8 cellular contexts compared by ENCODE assay signal in genomic region chr1:239952348-239953307, GRCh38.
DNase-seq lines count a peak whose midpoint lies in the region; ATAC-seq, FAIRE-seq and TF ChIP-seq lines count a peak whose summit lies in the region.

No MANE protein-coding gene starts in this region.

- H3K27ac ChIP-seq in A549, result no peak overlapping the region
- no peak overlapping the region for H3K27ac ChIP-seq in parathyroid adenoma
- H3K27ac ChIP-seq in esophagus muscularis mucosa (replicated peaks in 1 of 4), result no peak overlapping the region

- H3K4me3 ChIP-seq in A549 (no peak overlapping the region), GM12865 (ENCODE audit: low read depth, low read length) (no peak overlapping the region), cardiac fibroblast (replicated peaks in 1 of 2; ENCODE audit: low read depth in 2 of 2, low read length in 2 of 2) (no peak overlapping the region), parathyroid adenoma (ENCODE audit: low read depth, low read length) (no peak overlapping the region), esophagus muscularis mucosa (no peak overlapping the region)

- H3K27me3 ChIP-seq in parathyroid adenoma (ENCODE audit: control insufficient read depth, insufficient read depth, low read length) (no peaks in the 10 kb centered on the region), esophagus muscularis mucosa (peaks cover 0 to 20% (median 0%) of the 10 kb centered on the region in 4 donors)

- H3K4me1 ChIP-seq in A549 (0 out of 3 replicates have a peak, but pooled peaks cover 3% of the 10 kb centered on the region), parathyroid adenoma (no peaks in the 10 kb centered on the region), esophagus muscularis mucosa (no peaks in the 10 kb centered on the region)

- DNase-seq in A549 (ENCODE audit: low read depth in 1 of 2, low spot score in 1 of 2) (peak; percentile 31 to 33), GM12865 (ENCODE audit: low read depth) (peak; percentile 10), HT1080 (ENCODE audit: low read depth) (peak; percentile 34), cardiac fibroblast (ENCODE audit: low read depth in 2 of 2) (peak in 1 of 2 donors; percentile 23), esophagus muscularis mucosa (ENCODE audit: extremely low spot score) (no peak), T-helper 2 cell (no peak)

- ATAC-seq in A549 (peak; percentile 80 to 91; a peak in 5 of 6 replicates), HG02840 (IDR thresholded peaks at IDR 0.05; ENCODE audit: low FRiP score, unreplicated experiment) (no peak)

- no peak overlapping the region for H3K4me2 ChIP-seq in A549
- no peak overlapping the region for H3K4me2 ChIP-seq in parathyroid adenoma (ENCODE audit: low read length)

- H3K79me2 ChIP-seq in parathyroid adenoma, result no peaks in the 10 kb centered on the region

- TF ChIP-seq EP300 in A549 (IDR thresholded peaks at IDR 0.05), result no peak
- no peak for TF ChIP-seq EP300 in esophagus muscularis mucosa (IDR thresholded peaks at IDR 0.05)

- no peak overlapping the region for H3K9ac ChIP-seq in parathyroid adenoma

- TF ChIP-seq POLR2A in A549 (IDR thresholded peaks at IDR 0.05; ENCODE audit: low read length) (no peak; the same call in 1 of the 2 replicates), esophagus muscularis mucosa (IDR thresholded peaks at IDR 0.05; ENCODE audit: low read depth) (no peak)

- 0 out of 5 replicates have a peak, but pooled peaks of 1 of the 2 experiments have one; percentile 5 for TF ChIP-seq RAD21 in A549 (conservative IDR thresholded peaks at IDR 0.05 in 1 of 2, IDR thresholded peaks at IDR 0.05 in 1 of 2)

- POLR2A ChIA-PET in A549 (lab: Yijun Ruan, JAX), result no interaction called here

- intact Hi-C loops in esophagus muscularis mucosa (cut with DNase I), result no loop called here

- no peaks in the 10 kb centered on the region for H3K9me3 ChIP-seq in A549
- H3K9me3 ChIP-seq in parathyroid adenoma (ENCODE audit: control insufficient read depth, low read length), result no peaks in the 10 kb centered on the region
- H3K9me3 ChIP-seq in esophagus muscularis mucosa, result no peaks in the 10 kb centered on the region

- CTCF ChIA-PET in A549 (lab: Yijun Ruan, JAX), result interaction anchor here (0.9 to 8.3 kb wide), 18 partner anchors 8 to 943 kb away, joined by 3 to 72 read pairs (median 6); no protein-coding TSS in a partner anchor

- no peak for FAIRE-seq in A549 (lab: Jason Lieb, UNC)

- WGBS in A549 (ENCODE audit: missing lambda C conversion rate), result 64% methylated on average over 10 of the region's 10 CpGs
- 82% methylated on average over 6 of the region's 10 CpGs for WGBS in esophagus muscularis mucosa

- H3K36me3 ChIP-seq in parathyroid adenoma (ENCODE audit: control insufficient read depth, insufficient read depth, low read length) (no peaks in the 10 kb centered on the region), esophagus muscularis mucosa (no peaks in the 10 kb centered on the region)

- H2AFZ ChIP-seq in parathyroid adenoma, result no peak overlapping the region

- TF ChIP-seq CTCF in A549 (IDR thresholded peaks at IDR 0.05) (no peak), GM12865 (IDR thresholded peaks at IDR 0.05; ENCODE audit: insufficient read depth, low read depth, low read length, missing control alignments) (peak; percentile 44), cardiac fibroblast (IDR thresholded peaks at IDR 0.05; ENCODE audit: low read depth, low read length) (peak; percentile 58), parathyroid adenoma (IDR thresholded peaks at IDR 0.05) (peak; percentile 44), esophagus muscularis mucosa (IDR thresholded peaks at IDR 0.05) (peak in 1 of 3 experiments; percentile 35)

TF ChIP-seq in A549, 52 proteins besides CTCF, POLR2A, EP300 and RAD21:
- no peak for TF ChIP-seq GATA3 (IDR thresholded peaks at IDR 0.05; ENCODE audit: borderline replicate concordance)
- no peak for TF ChIP-seq ZSCAN20 (CRISPR knock-in tag; IDR thresholded peaks at IDR 0.05)
- no peak for TF ChIP-seq RCOR1 (IDR thresholded peaks at IDR 0.05; ENCODE audit: low read depth, low read length)
- TF ChIP-seq CBX8 (IDR thresholded peaks at IDR 0.05), result no peak
- no peak for TF ChIP-seq REST (IDR thresholded peaks at IDR 0.05)
- no peak for TF ChIP-seq HOXA7 (CRISPR knock-in tag; IDR thresholded peaks at IDR 0.05)
- no peak for TF ChIP-seq HOXB5 (CRISPR knock-in tag; IDR thresholded peaks at IDR 0.05)
- TF ChIP-seq NFE2L2 (conservative IDR thresholded peaks at IDR 0.05; ENCODE audit: low read length), result no peak

Comparison
In these comparisons a context has a peak if more than half of its experiments do, and no peak if none do; other contexts are left out.
1. DNase-seq: peak in A549 (2 of 2), GM12865 (single experiment) and HT1080 (single experiment); none in esophagus muscularis mucosa (single experiment) and T-helper 2 cell (0 of 5).